10 cellular contexts compared by ENCODE assay signal in genomic region chr4:139951051-139951450, GRCh38.
DNase-seq lines count a peak whose midpoint lies in the region; ATAC-seq lines count a peak whose summit lies in the region.
"Had no signal": no experiment of that assay in that cellular context is flagged by ENCODE, and none has a peak within 500 bp of the region (broad histone marks: within the 10 kb centered on the region; RNA-seq: fewer than 3 reads in every experiment).

No MANE protein-coding gene starts in this region.

- POLR2A ChIA-PET in CD8-positive, alpha-beta memory T cell (lab: Charles Lee): no interaction called here
- POLR2A ChIA-PET in activated CD4-positive, alpha-beta memory T cell treated with anti-CD3 and anti-CD28 coated beads, Interleukin-2, amount 10 ng/mL, durations not matched to agents 7 days and 5 days (lab: Charles Lee): interaction anchor here (0.9 to 1.8 kb wide), 9 partner anchors 10 to 422 kb away, joined by 3 to 5 read pairs (median 4); partner anchors contain the start of gene SCOC

- no peaks in the 10 kb centered on the region for H3K27me3 ChIP-seq in CD8-positive, alpha-beta memory T cell (ENCODE audit: insufficient read depth, low read length, poor library complexity, severe bottlenecking)
- H3K27me3 ChIP-seq: foreskin keratinocyte had no signal

- H3K4me3 ChIP-seq in CD8-positive, alpha-beta memory T cell (ENCODE audit: low read length): no peak overlapping the region

- no peaks in the 10 kb centered on the region for H3K4me1 ChIP-seq in CD8-positive, alpha-beta memory T cell (ENCODE audit: insufficient read depth, low read length)
- H3K4me1 ChIP-seq: foreskin keratinocyte had no signal

- no peaks in the 10 kb centered on the region for H3K9me3 ChIP-seq in CD8-positive, alpha-beta memory T cell (ENCODE audit: low read length)

- peaks cover 4 to 7% of the 10 kb centered on the region in 2 donors for H3K27me3 Mint-ChIP-seq in CD8-positive, alpha-beta memory T cell
- peaks cover 17% of the 10 kb centered on the region for H3K27me3 Mint-ChIP-seq in activated CD4-positive, alpha-beta memory T cell treated with anti-CD3 and anti-CD28 coated beads, Interleukin-2, amount 10 ng/mL, durations not matched to agents 7 days and 5 days

- DNase-seq in CD8-positive, alpha-beta memory T cell: no peak
- DNase-seq in activated CD4-positive, alpha-beta memory T cell treated with anti-CD3 and anti-CD28 coated beads, Interleukin-2, amount 10 ng/mL, durations not matched to agents 7 days and 5 days: peak; percentile 62
- DNase-seq in kidney tubule cell (ENCODE audit: low spot score) (peak; percentile 22), NCI-H1092 treated with DMSO at 0.1 percent for 48 hours (lab: John Stamatoyannopoulos, UW) (no peak)
- DNase-seq: foreskin keratinocyte, NCI-H748 treated with DMSO at 0.1 percent for 48 hours had no signal

- ATAC-seq in HG02759 (IDR thresholded peaks at IDR 0.05; ENCODE audit: unreplicated experiment): peak; percentile 10
- no peak for ATAC-seq in GM21737 (IDR thresholded peaks at IDR 0.05; ENCODE audit: unreplicated experiment)
- no peak for ATAC-seq in HG02763 (IDR thresholded peaks at IDR 0.05; ENCODE audit: unreplicated experiment)
- no peak for ATAC-seq in GM18867 (IDR thresholded peaks at IDR 0.05; ENCODE audit: unreplicated experiment)
- ATAC-seq: foreskin keratinocyte had no signal

- CTCF ChIA-PET in CD8-positive, alpha-beta memory T cell (lab: Charles Lee): no interaction called here
- CTCF ChIA-PET in activated CD4-positive, alpha-beta memory T cell treated with anti-CD3 and anti-CD28 coated beads, Interleukin-2, amount 10 ng/mL, durations not matched to agents 7 days and 5 days (lab: Charles Lee): interaction anchor here (1.1 to 1.4 kb wide), 2 partner anchors 9 to 302 kb away, joined by 3 to 4 read pairs; no protein-coding TSS in a partner anchor

- H3K4me1 Mint-ChIP-seq in CD8-positive, alpha-beta memory T cell: peaks cover 14 to 15% (median 14%) of the 10 kb centered on the region in 3 donors
- H3K4me1 Mint-ChIP-seq in activated CD4-positive, alpha-beta memory T cell treated with anti-CD3 and anti-CD28 coated beads, Interleukin-2, amount 10 ng/mL, durations not matched to agents 7 days and 5 days: peaks cover 35% of the 10 kb centered on the region

- H3K36me3 ChIP-seq in CD8-positive, alpha-beta memory T cell (ENCODE audit: insufficient read depth, low read length): no peaks in the 10 kb centered on the region

- H3K27ac Mint-ChIP-seq in CD8-positive, alpha-beta memory T cell: peak overlapping the region in 3 of 8 donors; percentile 12 to 29 (median 17)
- H3K27ac Mint-ChIP-seq in activated CD4-positive, alpha-beta memory T cell treated with anti-CD3 and anti-CD28 coated beads, Interleukin-2, amount 10 ng/mL, durations not matched to agents 7 days and 5 days: peak overlapping the region; percentile 87

- no peaks in the 10 kb centered on the region for H3K36me3 Mint-ChIP-seq in CD8-positive, alpha-beta memory T cell
- peaks cover 9% of the 10 kb centered on the region for H3K36me3 Mint-ChIP-seq in activated CD4-positive, alpha-beta memory T cell treated with anti-CD3 and anti-CD28 coated beads, Interleukin-2, amount 10 ng/mL, durations not matched to agents 7 days and 5 days (ENCODE audit: low read depth)

- peaks cover 0 to 23% (median 2%) of the 10 kb centered on the region in 5 donors for H3K9me3 Mint-ChIP-seq in CD8-positive, alpha-beta memory T cell
- peaks cover 3% of the 10 kb centered on the region for H3K9me3 Mint-ChIP-seq in activated CD4-positive, alpha-beta memory T cell treated with anti-CD3 and anti-CD28 coated beads, Interleukin-2, amount 10 ng/mL, durations not matched to agents 7 days and 5 days

- H3K4me3 Mint-ChIP-seq in CD8-positive, alpha-beta memory T cell: peak overlapping the region in 4 of 7 donors; percentile 2 to 42 (median 11)
- peak overlapping the region; percentile 37 for H3K4me3 Mint-ChIP-seq in activated CD4-positive, alpha-beta memory T cell treated with anti-CD3 and anti-CD28 coated beads, Interleukin-2, amount 10 ng/mL, durations not matched to agents 7 days and 5 days

- H3K27ac ChIP-seq in CD8-positive, alpha-beta memory T cell (ENCODE audit: low read depth, low read length): no peak overlapping the region
- H3K27ac ChIP-seq: foreskin keratinocyte had no signal

Comparison
In these comparisons a context has a peak if more than half of its experiments do, and no peak if none do; other contexts are left out.
1. DNase-seq: peak in activated CD4-positive, alpha-beta memory T cell treated with anti-CD3 and anti-CD28 coated beads, Interleukin-2, amount 10 ng/mL, durations not matched to agents 7 days and 5 days (single experiment) and kidney tubule cell (single experiment); none in CD8-positive, alpha-beta memory T cell (0 of 5) and NCI-H1092 treated with DMSO at 0.1 percent for 48 hours (single experiment).